34 cellular contexts compared by ENCODE assay signal in the genomic region with DNA sequence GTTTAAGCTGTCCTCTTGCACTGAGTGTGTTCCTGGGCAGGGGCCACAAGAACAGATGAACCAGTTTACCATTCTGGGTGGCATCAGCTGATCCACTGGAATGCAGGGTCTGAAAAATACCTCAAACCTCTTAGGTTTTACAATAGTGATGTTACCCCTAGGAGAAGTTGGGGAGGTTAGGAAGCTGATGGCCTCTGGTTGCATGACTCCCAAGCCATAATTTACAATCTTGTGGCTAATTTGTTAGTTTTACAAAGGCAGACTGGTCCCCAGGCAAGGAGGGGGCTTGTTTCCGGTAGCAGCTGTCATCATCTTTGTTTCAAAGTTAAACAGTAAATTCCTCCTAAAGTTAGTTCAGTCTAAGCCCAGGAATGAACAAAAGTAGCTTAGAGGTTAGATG.
DNase-seq lines count a peak whose midpoint lies in the region; ATAC-seq and TF ChIP-seq lines count a peak whose summit lies in the region.
"Had no signal": no experiment of that assay in that cellular context is flagged by ENCODE, and none has a peak within 500 bp of the region (broad histone marks: within the 10 kb centered on the region; RNA-seq: fewer than 3 reads in every experiment).

No MANE protein-coding gene starts in this region.

- TF ChIP-seq CTCF in VCaP (conservative IDR thresholded peaks at IDR 0.05), result no peak
- TF ChIP-seq CTCF in progenitor cell of endocrine pancreas (IDR thresholded peaks at IDR 0.05; ENCODE audit: unreplicated experiment), result no peak

- no peaks in the 10 kb centered on the region for H3K27me3 Mint-ChIP-seq in progenitor cell of endocrine pancreas

- DNase-seq in H4 (ENCODE audit: low spot score) (peak; percentile 81), hepatic stellate cell (ENCODE audit: low spot score) (peak; percentile 12), progenitor cell of endocrine pancreas (ENCODE audit: low spot score, unreplicated experiment) (no peak), NCI-H2227 (lab: John Stamatoyannopoulos, UW; ENCODE audit: unreplicated experiment) (no peak), DMS53 (lab: John Stamatoyannopoulos, UW) (no peak)
- DNase-seq: activated CD4-positive, alpha-beta T cell treated with anti-CD3 and anti-CD28 coated beads for 48 hours; activated CD8-positive, alpha-beta memory T cell treated with anti-CD3 and anti-CD28 coated beads for 24 hours; activated effector memory CD4-positive, alpha-beta T cell treated with Interleukin-2 at 50 U/mL for 16 hours; colonic mucosa; effector CD4-positive, alpha-beta T cell; GF-D8; KG1; left colon; mammary epithelial cell; MM.1S; NCI-H1105 treated with DMSO at 0.1 percent for 48 hours; NCI-H187 treated with DMSO at 0.1 percent for 48 hours; NCI-H2171 treated with DMSO at 0.1 percent for 48 hours; NCI-H524; PC-3; posterior cingulate gyrus; right cardiac atrium; stimulated activated CD8-positive, alpha-beta memory T cell treated with anti-CD3 and anti-CD28 coated beads, Interleukin-4, amount 100 ng/mL, for 48 hours; stomach; SW 1271; T-helper 9 cell; WERI-Rb-1 had no signal

- H3K36me3 Mint-ChIP-seq in progenitor cell of endocrine pancreas (ENCODE audit: insufficient read depth), result no peaks in the 10 kb centered on the region
- H3K36me3 Mint-ChIP-seq: activated naive CD8-positive, alpha-beta T cell had no signal

- no peak for ATAC-seq in GM18868 (IDR thresholded peaks at IDR 0.05; ENCODE audit: unreplicated experiment)
- ATAC-seq: left colon, PC-3, right cardiac atrium had no signal

- peak overlapping the region; percentile 56 for H3K27ac Mint-ChIP-seq in progenitor cell of endocrine pancreas
- H3K27ac Mint-ChIP-seq: activated naive CD8-positive, alpha-beta T cell had no signal

- peaks cover 15% of the 10 kb centered on the region for H3K4me1 Mint-ChIP-seq in progenitor cell of endocrine pancreas (ENCODE audit: low read depth)

- H3K4me3 Mint-ChIP-seq in progenitor cell of endocrine pancreas (ENCODE audit: low read depth), result no peak overlapping the region
- H3K4me3 Mint-ChIP-seq: activated naive CD8-positive, alpha-beta T cell had no signal

- peak overlapping the region; percentile 64 for H3K27ac ChIP-seq in VCaP
- H3K27ac ChIP-seq: BLaER1, cardiac muscle cell, colonic mucosa, epithelial cell of prostate, neutrophil, stomach had no signal

- peaks cover 4% of the 10 kb centered on the region for H3K9me3 Mint-ChIP-seq in progenitor cell of endocrine pancreas (ENCODE audit: low read depth)

Comparison
In these comparisons a context has a peak if more than half of its experiments do, and no peak if none do; other contexts are left out.
1. DNase-seq: peak in H4 (single experiment) and hepatic stellate cell (single experiment); none in progenitor cell of endocrine pancreas (single experiment), NCI-H2227 (single experiment) and DMS53 (single experiment).